8 cellular contexts compared by ENCODE assay signal in the genomic region with DNA sequence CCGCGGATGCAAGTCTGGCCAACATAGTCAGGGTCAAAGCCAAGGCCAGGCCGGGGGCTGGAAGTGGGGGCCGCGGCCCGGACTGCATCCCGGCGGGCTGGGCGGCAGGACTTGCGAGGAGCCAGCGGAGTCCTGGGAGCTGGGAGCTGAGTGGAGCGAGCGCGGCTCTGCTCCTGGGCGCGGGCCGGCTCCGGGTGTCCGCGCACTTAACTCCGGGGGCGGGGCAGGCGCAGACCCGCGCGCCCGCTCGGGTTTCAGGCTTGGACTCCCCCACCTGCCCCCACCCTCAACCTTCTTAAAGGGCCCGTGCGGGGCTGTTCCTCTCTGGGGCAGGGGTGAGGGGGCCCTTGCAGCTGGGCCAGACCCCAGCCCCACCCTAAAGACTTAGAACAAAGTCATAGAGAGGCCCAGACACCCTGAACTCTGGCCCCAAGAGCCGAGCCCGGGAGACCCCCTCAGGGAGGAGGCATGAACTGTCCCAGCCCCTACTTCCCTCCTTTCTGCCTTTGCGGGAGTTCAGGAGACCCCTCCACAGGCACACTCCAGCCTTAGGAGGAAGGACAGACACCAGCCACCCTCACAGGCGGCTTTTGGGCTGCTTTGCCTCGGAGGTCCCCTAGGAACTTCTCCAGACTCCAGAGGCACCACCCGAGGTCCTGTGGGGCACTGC. TPM values are rescaled to one million over a fixed set of nuclear protein-coding genes. Genes with fewer than 3 reads are reported as not detected.
DNase-seq lines count a peak whose midpoint lies in the region; ATAC-seq and TF ChIP-seq lines count a peak whose summit lies in the region.

A gene with protein sequence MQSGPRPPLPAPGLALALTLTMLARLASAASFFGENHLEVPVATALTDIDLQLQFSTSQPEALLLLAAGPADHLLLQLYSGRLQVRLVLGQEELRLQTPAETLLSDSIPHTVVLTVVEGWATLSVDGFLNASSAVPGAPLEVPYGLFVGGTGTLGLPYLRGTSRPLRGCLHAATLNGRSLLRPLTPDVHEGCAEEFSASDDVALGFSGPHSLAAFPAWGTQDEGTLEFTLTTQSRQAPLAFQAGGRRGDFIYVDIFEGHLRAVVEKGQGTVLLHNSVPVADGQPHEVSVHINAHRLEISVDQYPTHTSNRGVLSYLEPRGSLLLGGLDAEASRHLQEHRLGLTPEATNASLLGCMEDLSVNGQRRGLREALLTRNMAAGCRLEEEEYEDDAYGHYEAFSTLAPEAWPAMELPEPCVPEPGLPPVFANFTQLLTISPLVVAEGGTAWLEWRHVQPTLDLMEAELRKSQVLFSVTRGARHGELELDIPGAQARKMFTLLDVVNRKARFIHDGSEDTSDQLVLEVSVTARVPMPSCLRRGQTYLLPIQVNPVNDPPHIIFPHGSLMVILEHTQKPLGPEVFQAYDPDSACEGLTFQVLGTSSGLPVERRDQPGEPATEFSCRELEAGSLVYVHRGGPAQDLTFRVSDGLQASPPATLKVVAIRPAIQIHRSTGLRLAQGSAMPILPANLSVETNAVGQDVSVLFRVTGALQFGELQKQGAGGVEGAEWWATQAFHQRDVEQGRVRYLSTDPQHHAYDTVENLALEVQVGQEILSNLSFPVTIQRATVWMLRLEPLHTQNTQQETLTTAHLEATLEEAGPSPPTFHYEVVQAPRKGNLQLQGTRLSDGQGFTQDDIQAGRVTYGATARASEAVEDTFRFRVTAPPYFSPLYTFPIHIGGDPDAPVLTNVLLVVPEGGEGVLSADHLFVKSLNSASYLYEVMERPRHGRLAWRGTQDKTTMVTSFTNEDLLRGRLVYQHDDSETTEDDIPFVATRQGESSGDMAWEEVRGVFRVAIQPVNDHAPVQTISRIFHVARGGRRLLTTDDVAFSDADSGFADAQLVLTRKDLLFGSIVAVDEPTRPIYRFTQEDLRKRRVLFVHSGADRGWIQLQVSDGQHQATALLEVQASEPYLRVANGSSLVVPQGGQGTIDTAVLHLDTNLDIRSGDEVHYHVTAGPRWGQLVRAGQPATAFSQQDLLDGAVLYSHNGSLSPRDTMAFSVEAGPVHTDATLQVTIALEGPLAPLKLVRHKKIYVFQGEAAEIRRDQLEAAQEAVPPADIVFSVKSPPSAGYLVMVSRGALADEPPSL (N-terminal part only) (minus strand): TSS at position 181 of the 670 bp plus-strand sequence. CDS start 93 bp downstream, at position 88.

- H3K36me3 Mint-ChIP-seq in stimulated activated effector memory CD8-positive, alpha-beta T cell treated with anti-CD3 and anti-CD28 coated beads, Interleukin-12 subunit alpha, Interleukin-12 subunit beta, amount 100 ng/mL, for 72 hours, result no peaks in the 10 kb centered on the region

- H3K9me3 ChIP-seq in ES-I3 (ENCODE audit: control insufficient read depth, insufficient read depth, low read length) (no peaks in the 10 kb centered on the region), heart left ventricle (no peaks in the 10 kb centered on the region)

- H3K27me3 ChIP-seq in heart left ventricle, result peaks cover 0 to 11% (median 0%) of the 10 kb centered on the region in 9 donors

- peak within 1 kb of the TSS; percentile 74 for H3K9ac ChIP-seq in ES-I3 (ENCODE audit: low read depth, low read length)

- ATAC-seq in heart left ventricle (peak; percentile 48 to 81 (median 74)), GM18498 (IDR thresholded peaks at IDR 0.05; ENCODE audit: unreplicated experiment) (no peak), HG03354 (IDR thresholded peaks at IDR 0.05; ENCODE audit: poor library complexity, severe bottlenecking, unreplicated experiment) (no peak)
- ATAC-seq in stimulated activated effector memory CD8-positive, alpha-beta T cell treated with anti-CD3 and anti-CD28 coated beads, Interleukin-12 subunit alpha, Interleukin-12 subunit beta, amount 100 ng/mL, for 72 hours, result no peak

- no peaks in the 10 kb centered on the region for H3K9me3 Mint-ChIP-seq in stimulated activated effector memory CD8-positive, alpha-beta T cell treated with anti-CD3 and anti-CD28 coated beads, Interleukin-12 subunit alpha, Interleukin-12 subunit beta, amount 100 ng/mL, for 72 hours

- no peak within 1 kb of the TSS for H3K27ac Mint-ChIP-seq in stimulated activated effector memory CD8-positive, alpha-beta T cell treated with anti-CD3 and anti-CD28 coated beads, Interleukin-12 subunit alpha, Interleukin-12 subunit beta, amount 100 ng/mL, for 72 hours

- TF ChIP-seq CTCF in heart left ventricle (IDR thresholded peaks at IDR 0.05), result no peak

- peak within 1 kb of the TSS; percentile 57 to 95 (median 78) for H3K27ac ChIP-seq in heart left ventricle

- H3K4me1 ChIP-seq in ES-I3 (ENCODE audit: insufficient read depth, low read length), result peaks cover 9% of the 10 kb centered on the region; the same call in 1 of the 2 replicates
- H3K4me1 ChIP-seq in heart left ventricle, result peaks cover 0 to 38% (median 19%) of the 10 kb centered on the region in 12 donors

- WGBS in heart left ventricle, 4 donors, result 7 to 34% (median 12%) methylated on average over 10 to 36 of the region's 36 CpGs

- no peaks in the 10 kb centered on the region for H3K4me1 Mint-ChIP-seq in stimulated activated effector memory CD8-positive, alpha-beta T cell treated with anti-CD3 and anti-CD28 coated beads, Interleukin-12 subunit alpha, Interleukin-12 subunit beta, amount 100 ng/mL, for 72 hours

- H3K36me3 ChIP-seq in ES-I3 (ENCODE audit: insufficient read depth, low read length) (no peaks in the 10 kb centered on the region), heart left ventricle (no peaks in the 10 kb centered on the region)

- DNase-seq in T1000 (lab: John Stamatoyannopoulos, UW) (peak; percentile 52), heart left ventricle (peak; percentile 77 to 85 (median 83)), retina (peak; percentile 78), H4 (ENCODE audit: low spot score) (no peak)
- no peak for DNase-seq in stimulated activated effector memory CD8-positive, alpha-beta T cell treated with anti-CD3 and anti-CD28 coated beads, Interleukin-12 subunit alpha, Interleukin-12 subunit beta, amount 100 ng/mL, for 72 hours (ENCODE audit: low spot score in 2 of 2)

- TF ChIP-seq POLR2A in heart left ventricle (IDR thresholded peaks at IDR 0.05), result peak in 1 of 2 donors; percentile 77

- H3K4me3 Mint-ChIP-seq in stimulated activated effector memory CD8-positive, alpha-beta T cell treated with anti-CD3 and anti-CD28 coated beads, Interleukin-12 subunit alpha, Interleukin-12 subunit beta, amount 100 ng/mL, for 72 hours, result no peak within 1 kb of the TSS

- intact Hi-C loops in heart left ventricle (cut with DNase I), result no loop called here

- H3K4me3 ChIP-seq in heart left ventricle, result peak within 1 kb of the TSS; percentile 54 to 86 (median 70)

RNA-seq across cellular contexts. Expression of the gene that starts here (rescaled TPM):
- 10 to 100 TPM in 8 of 9 donors, 1 to 10 TPM in 1; 9.0 to 46.9 (median 18.8) TPM for total RNA-seq in heart left ventricle
- polyA plus RNA-seq in heart left ventricle, result 10 to 100 TPM in 1 of 2 donors, 1 to 10 TPM in 1; 8.5 to 13.9 TPM
- total RNA-seq in H4 (2014; rRNA removed; shearing (Covaris generic)), result 0.14 TPM in 2 replicates

Comparison
In these comparisons a context has a peak if more than half of its experiments do, and no peak if none do; other contexts are left out.
1. DNase-seq: peak in T1000 (single experiment), heart left ventricle (5 of 5) and retina (single experiment); none in stimulated activated effector memory CD8-positive, alpha-beta T cell treated with anti-CD3 and anti-CD28 coated beads, Interleukin-12 subunit alpha, Interleukin-12 subunit beta, amount 100 ng/mL, for 72 hours (0 of 2) and H4 (single experiment).
2. ATAC-seq: peak in heart left ventricle (4 of 4); none in GM18498 (single experiment), stimulated activated effector memory CD8-positive, alpha-beta T cell treated with anti-CD3 and anti-CD28 coated beads, Interleukin-12 subunit alpha, Interleukin-12 subunit beta, amount 100 ng/mL, for 72 hours (single experiment) and HG03354 (single experiment).